14 cellular contexts compared by ENCODE assay signal in the genomic region with DNA sequence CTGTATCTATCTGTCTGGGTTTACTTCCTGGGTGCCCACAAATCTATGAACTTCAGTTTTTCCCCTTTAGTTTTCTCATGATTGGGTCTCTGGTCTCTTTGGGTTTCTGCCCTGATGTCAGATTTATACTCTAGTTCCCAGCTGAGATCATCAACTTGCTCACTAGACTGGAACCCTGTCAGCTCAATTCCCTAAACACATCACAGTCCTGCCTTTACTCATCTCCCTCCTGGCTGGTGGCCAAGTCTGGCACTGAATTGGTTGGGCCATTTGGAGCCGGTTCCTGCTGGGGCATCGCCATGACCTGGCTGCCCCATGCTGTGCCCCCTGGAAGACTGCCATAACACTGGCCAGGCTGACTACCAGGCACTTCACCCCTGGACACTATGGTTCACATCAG.
DNase-seq lines count a peak whose midpoint lies in the region; ATAC-seq and TF ChIP-seq lines count a peak whose summit lies in the region.
"Had no signal": no experiment of that assay in that cellular context is flagged by ENCODE, and none has a peak within 500 bp of the region (broad histone marks: within the 10 kb centered on the region; RNA-seq: fewer than 3 reads in every experiment).

No MANE protein-coding gene starts in this region.

- DNase-seq in Right ventricle myocardium superior = peak; percentile 44
- no peak for DNase-seq in heart right ventricle
- DNase-seq in HS-27A (ENCODE audit: low read depth) = peak; percentile 31
- peak; percentile 24 for DNase-seq in brain pericyte (ENCODE audit: low read depth, low spot score)
- DNase-seq in thyroid gland = peak; percentile 9 to 15
- no peak for DNase-seq in AG20443 (ENCODE audit: low spot score)
- no peak for DNase-seq in activated naive CD8-positive, alpha-beta T cell treated with anti-CD3 and anti-CD28 coated beads, Interleukin-2, amount 50 U/mL, for 24 hours
- DNase-seq: activated CD4-positive, alpha-beta T cell treated with anti-CD3 and anti-CD28 coated beads, Interleukin-2, amount 50 U/mL, for 4 hours; naive thymus-derived CD4-positive, alpha-beta T cell; NCI-H187 treated with DMSO at 0.1 percent for 48 hours; stimulated activated CD4-positive, alpha-beta T cell treated with anti-CD3 and anti-CD28 coated beads, Interleukin-12 subunit alpha, Interleukin-12 subunit beta, amount 100 ng/mL, for 4 hours had no signal

- H3K36me3 ChIP-seq in heart right ventricle = peaks cover 0 to 19% (median 0%) of the 10 kb centered on the region in 9 donors
- no peaks in the 10 kb centered on the region for H3K36me3 ChIP-seq in thyroid gland
- H3K36me3 ChIP-seq: HAP-1 had no signal

- no peaks in the 10 kb centered on the region for H3K27me3 Mint-ChIP-seq in activated naive CD8-positive, alpha-beta T cell treated with anti-CD3 and anti-CD28 coated beads, Interleukin-2, amount 50 U/mL, for 24 hours
- H3K27me3 Mint-ChIP-seq: activated naive CD8-positive, alpha-beta T cell; naive thymus-derived CD4-positive, alpha-beta T cell had no signal

- H3K4me1 ChIP-seq in heart right ventricle = no peaks in the 10 kb centered on the region
- H3K4me1 ChIP-seq in thyroid gland = no peaks in the 10 kb centered on the region
- H3K4me1 ChIP-seq: HAP-1 had no signal

- no peak for TF ChIP-seq POLR2A in thyroid gland (IDR thresholded peaks at IDR 0.05)

- no peak overlapping the region for H3K4me3 ChIP-seq in heart right ventricle
- no peak overlapping the region for H3K4me3 ChIP-seq in thyroid gland (replicated peaks in 1 of 3)
- H3K4me3 ChIP-seq: HAP-1 had no signal

- H3K4me3 Mint-ChIP-seq in activated naive CD8-positive, alpha-beta T cell treated with anti-CD3 and anti-CD28 coated beads, Interleukin-2, amount 50 U/mL, for 24 hours = no peak overlapping the region
- H3K4me3 Mint-ChIP-seq: activated naive CD8-positive, alpha-beta T cell; naive thymus-derived CD4-positive, alpha-beta T cell had no signal

- H3K27ac ChIP-seq in heart right ventricle = no peak overlapping the region
- H3K27ac ChIP-seq in thyroid gland = no peak overlapping the region

- intact Hi-C loops in Right ventricle myocardium superior (cut with DNase I) (no loop called here), heart right ventricle (cut with DNase I) (no loop called here), thyroid gland (cut with DNase I) (no loop called here)

- H3K9me3 Mint-ChIP-seq in activated naive CD8-positive, alpha-beta T cell treated with anti-CD3 and anti-CD28 coated beads, Interleukin-2, amount 50 U/mL, for 24 hours = no peaks in the 10 kb centered on the region

- H3K4me1 Mint-ChIP-seq in activated naive CD8-positive, alpha-beta T cell treated with anti-CD3 and anti-CD28 coated beads, Interleukin-2, amount 50 U/mL, for 24 hours = no peaks in the 10 kb centered on the region

- TF ChIP-seq CTCF in heart right ventricle (IDR thresholded peaks at IDR 0.05) (no peak), thyroid gland (IDR thresholded peaks at IDR 0.05) (no peak)

- H3K27me3 ChIP-seq in heart right ventricle (no peaks in the 10 kb centered on the region), thyroid gland (no peaks in the 10 kb centered on the region)

- no peak for ATAC-seq in Right ventricle myocardium superior (ENCODE audit: poor library complexity)
- no peak for ATAC-seq in heart right ventricle
- no peak for ATAC-seq in HG03571 (IDR thresholded peaks at IDR 0.05; ENCODE audit: unreplicated experiment)
- ATAC-seq in activated naive CD8-positive, alpha-beta T cell treated with anti-CD3 and anti-CD28 coated beads, Interleukin-2, amount 50 U/mL, for 24 hours = no peak
- ATAC-seq: naive thymus-derived CD4-positive, alpha-beta T cell had no signal

- H3K36me3 Mint-ChIP-seq in activated naive CD8-positive, alpha-beta T cell treated with anti-CD3 and anti-CD28 coated beads, Interleukin-2, amount 50 U/mL, for 24 hours (ENCODE audit: low read depth) = peaks cover 5% of the 10 kb centered on the region

- H3K27ac Mint-ChIP-seq in activated naive CD8-positive, alpha-beta T cell treated with anti-CD3 and anti-CD28 coated beads, Interleukin-2, amount 50 U/mL, for 24 hours = no peak overlapping the region
- H3K27ac Mint-ChIP-seq: activated naive CD8-positive, alpha-beta T cell; naive thymus-derived CD4-positive, alpha-beta T cell had no signal

- 50 to 59% methylated on average over 2 of the region's 2 CpGs for WGBS in heart right ventricle, 2 donors
- 37 to 56% methylated on average over 2 of the region's 2 CpGs for WGBS in thyroid gland, 2 donors

- H3K9me3 ChIP-seq in heart right ventricle = no peaks in the 10 kb centered on the region
- no peaks in the 10 kb centered on the region for H3K9me3 ChIP-seq in thyroid gland
- H3K9me3 ChIP-seq: HAP-1 had no signal

Comparison
In these comparisons a context has a peak if more than half of its experiments do, and no peak if none do; other contexts are left out.
1. DNase-seq: peak in Right ventricle myocardium superior (single experiment), HS-27A (single experiment), brain pericyte (single experiment) and thyroid gland (2 of 2); none in heart right ventricle (0 of 2), AG20443 (single experiment) and activated naive CD8-positive, alpha-beta T cell treated with anti-CD3 and anti-CD28 coated beads, Interleukin-2, amount 50 U/mL, for 24 hours (single experiment).